8 cellular contexts compared by ENCODE assay signal in genomic region chr16:8963825-8964441, GRCh38. TPM values are rescaled to one million over a fixed set of nuclear protein-coding genes. Genes with fewer than 3 reads are reported as not detected.
DNase-seq lines count a peak whose midpoint lies in the region; ATAC-seq and TF ChIP-seq lines count a peak whose summit lies in the region.

Gene USP7, minus strand, starts transcription at chr16:8963906. Its CDS starts 621 bp downstream, at chr16:8963285.

- TF ChIP-seq CTCF in OCI-LY3 (IDR thresholded peaks at IDR 0.05; ENCODE audit: low read depth, low read length) (0 out of 2 replicates have a peak, but pooled peaks have one; percentile 3), epithelial cell of esophagus (IDR thresholded peaks at IDR 0.05; ENCODE audit: insufficient read depth, low read depth, low read length, missing control alignments) (no peak)

- peak within 1 kb of the TSS; percentile 78 for H3K4me3 ChIP-seq in HUES6 (ENCODE audit: low read depth, low read length)
- peak within 1 kb of the TSS; percentile 78 for H3K4me3 ChIP-seq in OCI-LY3 (ENCODE audit: low read length)
- H3K4me3 ChIP-seq in epithelial cell of esophagus (ENCODE audit: low read length), result peak within 1 kb of the TSS; percentile 76

- H3K9me3 ChIP-seq in HUES6 (ENCODE audit: control insufficient read depth, insufficient read depth, low read depth, low read length) (no peaks in the 10 kb centered on the region), OCI-LY3 (ENCODE audit: insufficient read depth, low read length) (no peaks in the 10 kb centered on the region)

- DNase-seq in D341Med (ENCODE audit: low spot score) (peak; percentile 94), activated T-cell treated with anti-CD3 and anti-CD28 coated beads for 1 hour (ENCODE audit: low read depth) (peak; percentile 88), epithelial cell of esophagus (ENCODE audit: low read depth) (peak; percentile 94), mucosa of gallbladder (ENCODE audit: low spot score) (peak; percentile 92)
- peak; percentile 82 to 83 for DNase-seq in stimulated activated CD8-positive, alpha-beta memory T cell treated with anti-CD3 and anti-CD28 coated beads, Interleukin-4, amount 100 ng/mL, for 4 hours (ENCODE audit: low read depth in 2 of 2, low spot score in 1 of 2)

- peak; percentile 57 for ATAC-seq in GM21447 (IDR thresholded peaks at IDR 0.05; ENCODE audit: unreplicated experiment)

- peak within 1 kb of the TSS; percentile 59 for H2AFZ ChIP-seq in OCI-LY3 (ENCODE audit: low read depth, low read length)

- H4K20me1 ChIP-seq in OCI-LY3 (ENCODE audit: insufficient read depth, low read length), result peaks cover 39% of the 10 kb centered on the region

- no peaks in the 10 kb centered on the region for H3K36me3 ChIP-seq in HUES6 (ENCODE audit: control insufficient read depth, insufficient read depth, low read length)
- peaks cover 7% of the 10 kb centered on the region for H3K36me3 ChIP-seq in OCI-LY3 (replicated peaks; ENCODE audit: low read depth, low read length)

- peaks cover 53% of the 10 kb centered on the region for H3K79me2 ChIP-seq in OCI-LY3 (ENCODE audit: low read length)

- H3K9ac ChIP-seq in HUES6 (ENCODE audit: low read length) (peak within 1 kb of the TSS; percentile 88), OCI-LY3 (ENCODE audit: low read length) (peak within 1 kb of the TSS; percentile 59)

- peak within 1 kb of the TSS; percentile 93 for H3K4me2 ChIP-seq in OCI-LY3 (ENCODE audit: low read length)

- peak within 1 kb of the TSS; percentile 81; the same call in 1 of the 2 replicates for H3K27ac ChIP-seq in HUES6 (ENCODE audit: low read depth, low read length)
- peak within 1 kb of the TSS; percentile 8; the same call in 1 of the 2 replicates for H3K27ac ChIP-seq in OCI-LY3 (ENCODE audit: low read length)

- no peaks in the 10 kb centered on the region for H3K27me3 ChIP-seq in HUES6 (ENCODE audit: control insufficient read depth, insufficient read depth, low read length)
- no peaks in the 10 kb centered on the region for H3K27me3 ChIP-seq in OCI-LY3 (ENCODE audit: low read depth, low read length)

- H3K4me1 ChIP-seq in HUES6 (ENCODE audit: control insufficient read depth, insufficient read depth, low read length), result peaks cover 47% of the 10 kb centered on the region
- peaks cover 29% of the 10 kb centered on the region for H3K4me1 ChIP-seq in OCI-LY3 (ENCODE audit: low read length)

RNA-seq across cellular contexts. Expression of gene USP7, which starts in this region (rescaled TPM):
- total RNA-seq in mucosa of gallbladder, result 108 TPM

Comparison
In these comparisons a context has a peak if more than half of its experiments do, and no peak if none do; other contexts are left out.
1. Peak in every context shown above with its lines: DNase-seq, ATAC-seq, H3K4me3 ChIP-seq and H3K27ac ChIP-seq.